In genomic region chr6:155472886-155473285, GRCh38 we compare ENCODE assay signal across 19 cellular contexts. TPM values are rescaled to one million over a fixed set of nuclear protein-coding genes. Genes with fewer than 3 reads are reported as not detected.
"Had no signal": no experiment of that assay in that cellular context is flagged by ENCODE, and none has a peak within 500 bp of the region (broad histone marks: within the 10 kb centered on the region; RNA-seq: fewer than 3 reads in every experiment).

No MANE protein-coding gene starts in this region.

- H3K27ac Mint-ChIP-seq: activated CD4-positive, alpha-beta T cell treated with anti-CD3 and anti-CD28 coated beads, Interleukin-2, amount 10 ng/mL, durations not matched to agents 7 days and 5 days; activated naive CD4-positive, alpha-beta T cell treated with anti-CD3 and anti-CD28 coated beads, Interleukin-2, amount 10 ng/mL, durations not matched to agents 7 days and 5 days; activated T-helper 17 cell treated with anti-CD3 and anti-CD28 coated beads, Interleukin-2, amount 50 U/mL, for 72 hours; endodermal cell; T-helper 1 cell treated with Interleukin-12 subunit alpha and Interleukin-12 subunit beta and Interleukin-4 antibody, amounts not matched to agents 30 μg/mL and 1 μg/mL, for 36 hours had no signal

- H3K27ac ChIP-seq: brain microvascular endothelial cell, thyroid gland, uterus had no signal

- H3K9me3 ChIP-seq: thyroid gland, uterus had no signal

- H3K27me3 ChIP-seq: brain microvascular endothelial cell, thyroid gland, uterus had no signal

- FAIRE-seq: small intestine had no signal

- H3K27me3 Mint-ChIP-seq: activated CD4-positive, alpha-beta T cell treated with anti-CD3 and anti-CD28 coated beads, Interleukin-2, amount 10 ng/mL, durations not matched to agents 7 days and 5 days; activated naive CD4-positive, alpha-beta T cell treated with anti-CD3 and anti-CD28 coated beads, Interleukin-2, amount 10 ng/mL, durations not matched to agents 7 days and 5 days had no signal

- H3K36me3 ChIP-seq: brain microvascular endothelial cell, thyroid gland, uterus had no signal

- H3K4me1 Mint-ChIP-seq: activated CD4-positive, alpha-beta T cell treated with anti-CD3 and anti-CD28 coated beads, Interleukin-2, amount 10 ng/mL, durations not matched to agents 7 days and 5 days; activated naive CD4-positive, alpha-beta T cell treated with anti-CD3 and anti-CD28 coated beads, Interleukin-2, amount 10 ng/mL, durations not matched to agents 7 days and 5 days; activated T-helper 17 cell treated with anti-CD3 and anti-CD28 coated beads, Interleukin-2, amount 50 U/mL, for 72 hours; endodermal cell had no signal

- H3K36me3 Mint-ChIP-seq: activated naive CD4-positive, alpha-beta T cell treated with anti-CD3 and anti-CD28 coated beads, Interleukin-2, amount 10 ng/mL, durations not matched to agents 7 days and 5 days had no signal

- ATAC-seq: activated T-helper 17 cell treated with anti-CD3 and anti-CD28 coated beads, Interleukin-2, amount 50 U/mL, for 72 hours had no signal

- H3K4me3 ChIP-seq: thyroid gland, uterus had no signal

- H3K4me3 Mint-ChIP-seq: activated CD4-positive, alpha-beta T cell treated with anti-CD3 and anti-CD28 coated beads, Interleukin-2, amount 10 ng/mL, durations not matched to agents 7 days and 5 days; activated naive CD4-positive, alpha-beta T cell treated with anti-CD3 and anti-CD28 coated beads, Interleukin-2, amount 10 ng/mL, durations not matched to agents 7 days and 5 days; activated T-helper 17 cell treated with anti-CD3 and anti-CD28 coated beads, Interleukin-2, amount 50 U/mL, for 72 hours; endodermal cell; T-helper 1 cell treated with Interleukin-12 subunit alpha and Interleukin-12 subunit beta and Interleukin-4 antibody, amounts not matched to agents 30 μg/mL and 1 μg/mL, for 36 hours had no signal

- H3K4me1 ChIP-seq: thyroid gland, uterus had no signal

- DNase-seq: activated CD4-positive, alpha-beta T cell treated with anti-CD3 and anti-CD28 coated beads, Interleukin-2, amount 10 ng/mL, durations not matched to agents 7 days and 5 days; activated CD4-positive, CD25-positive, alpha-beta regulatory T cell; activated CD8-positive, alpha-beta memory T cell treated with anti-CD3 and anti-CD28 coated beads for 24 hours; activated naive CD4-positive, alpha-beta T cell treated with anti-CD3 and anti-CD28 coated beads, Interleukin-2, amount 10 ng/mL, durations not matched to agents 7 days and 5 days; activated T-cell treated with anti-CD3 and anti-CD28 coated beads for 4 hours; amniotic stem cell; brain microvascular endothelial cell; cerebellar nuclear complex; dermis blood vessel endothelial cell; endodermal cell; hippocampal formation; posterior cingulate gyrus; small intestine; thyroid gland; uterus had no signal

RNA-seq across cellular contexts. Expression of gene NOX3, which starts 17.2 kb away (rescaled TPM):
- total RNA-seq: activated CD4-positive, alpha-beta T cell treated with anti-CD3 and anti-CD28 coated beads, Interleukin-2, amount 10 ng/mL, durations not matched to agents 7 days and 5 days; activated T-helper 17 cell treated with anti-CD3 and anti-CD28 coated beads, Interleukin-2, amount 50 U/mL, for 72 hours; dermis blood vessel endothelial cell; endodermal cell; glomerular endothelial cell; lower leg skin; thyroid gland; uterus had no signal
